Comparison of ENCODE assay signal across 10 cellular contexts in the genomic region with DNA sequence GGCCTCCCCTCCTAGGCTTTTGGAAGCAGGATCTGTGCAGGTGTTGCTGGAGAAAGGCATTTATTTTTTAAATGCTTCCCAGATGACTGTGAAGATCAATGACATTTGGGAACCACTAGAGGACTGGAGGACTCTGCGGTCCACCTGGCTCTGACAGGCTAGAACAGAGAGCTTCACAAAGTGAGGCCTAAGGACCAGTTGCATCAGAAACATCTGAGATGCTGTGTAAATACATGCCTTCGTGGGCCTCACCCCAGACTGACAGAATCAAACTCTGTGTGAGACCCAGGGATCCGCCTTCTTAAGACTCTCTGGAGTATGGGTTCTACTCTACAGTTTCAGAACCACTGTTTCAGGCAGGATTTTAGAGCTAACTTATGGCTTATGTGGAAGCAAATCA.
DNase-seq lines count a peak whose midpoint lies in the region; ATAC-seq and TF ChIP-seq lines count a peak whose summit lies in the region.
"Had no signal": no experiment of that assay in that cellular context is flagged by ENCODE, and none has a peak within 500 bp of the region (broad histone marks: within the 10 kb centered on the region; RNA-seq: fewer than 3 reads in every experiment).

No MANE protein-coding gene starts in this region.

- intact Hi-C loops in activated CD4-positive, alpha-beta T cell treated with anti-CD3 and anti-CD28 coated beads for 36 hours (cut with DNase I, micrococcal nuclease): loop anchor here (1.0 to 10.0 kb wide), 17 partner anchors 8 to 1251 kb away; a partner anchor contains a TSS
- intact Hi-C loops in natural killer cell (cut with micrococcal nuclease) (loop anchor here (1.0 to 10.0 kb wide), 8 partner anchors 16 to 1251 kb away; a partner anchor contains a TSS), body of pancreas (cut with DNase I) (loop anchor here (10.0 kb wide), 1 partner anchor 331 kb away; no protein-coding TSS in a partner anchor)

- H3K36me3 Mint-ChIP-seq in activated CD4-positive, alpha-beta T cell treated with anti-CD3 and anti-CD28 coated beads for 36 hours (ENCODE audit: low read depth): peaks cover 6% of the 10 kb centered on the region
- H3K36me3 Mint-ChIP-seq in activated naive CD8-positive, alpha-beta T cell treated with anti-CD3 and anti-CD28 coated beads for 36 hours: peaks cover 8% of the 10 kb centered on the region
- H3K36me3 Mint-ChIP-seq in natural killer cell: no peaks in the 10 kb centered on the region

- no peaks in the 10 kb centered on the region for H3K9me3 Mint-ChIP-seq in activated CD4-positive, alpha-beta T cell treated with anti-CD3 and anti-CD28 coated beads for 36 hours (ENCODE audit: low read depth)
- H3K9me3 Mint-ChIP-seq in activated naive CD8-positive, alpha-beta T cell treated with anti-CD3 and anti-CD28 coated beads for 36 hours: no peaks in the 10 kb centered on the region
- no peaks in the 10 kb centered on the region for H3K9me3 Mint-ChIP-seq in natural killer cell

- H3K27ac ChIP-seq in HUES48 (ENCODE audit: low read depth, low read length) (peak overlapping the region; percentile 67), body of pancreas (peak overlapping the region in 1 of 4 donors; percentile 52)
- H3K27ac ChIP-seq: uterus had no signal

- no peaks in the 10 kb centered on the region for H3K9me3 ChIP-seq in HUES48 (ENCODE audit: control insufficient read depth, insufficient read depth, low read length)
- H3K9me3 ChIP-seq in body of pancreas: no peaks in the 10 kb centered on the region
- H3K9me3 ChIP-seq: ovary, uterus had no signal

- no peaks in the 10 kb centered on the region for H3K27me3 Mint-ChIP-seq in activated CD4-positive, alpha-beta T cell treated with anti-CD3 and anti-CD28 coated beads for 36 hours
- no peaks in the 10 kb centered on the region for H3K27me3 Mint-ChIP-seq in activated naive CD8-positive, alpha-beta T cell treated with anti-CD3 and anti-CD28 coated beads for 36 hours
- H3K27me3 Mint-ChIP-seq in natural killer cell (ENCODE audit: low read depth in 2 of 2): no peaks in the 10 kb centered on the region

- no peak overlapping the region for H3K9ac ChIP-seq in HUES48 (ENCODE audit: low read depth, low read length)

- H3K4me3 ChIP-seq in HUES48 (ENCODE audit: low read depth, low read length) (no peak overlapping the region), body of pancreas (no peak overlapping the region)
- H3K4me3 ChIP-seq: ovary, uterus had no signal

- H3K4me3 Mint-ChIP-seq in activated CD4-positive, alpha-beta T cell treated with anti-CD3 and anti-CD28 coated beads for 36 hours: peak overlapping the region; percentile 15
- H3K4me3 Mint-ChIP-seq in activated naive CD8-positive, alpha-beta T cell treated with anti-CD3 and anti-CD28 coated beads for 36 hours: peak overlapping the region; percentile 15
- H3K4me3 Mint-ChIP-seq in natural killer cell: peak overlapping the region; percentile 97

- H3K27ac Mint-ChIP-seq in activated CD4-positive, alpha-beta T cell treated with anti-CD3 and anti-CD28 coated beads for 36 hours: peak overlapping the region; percentile 82
- peak overlapping the region; percentile 93 for H3K27ac Mint-ChIP-seq in activated naive CD8-positive, alpha-beta T cell treated with anti-CD3 and anti-CD28 coated beads for 36 hours
- peak overlapping the region; percentile 93 for H3K27ac Mint-ChIP-seq in natural killer cell

- H3K4me1 ChIP-seq in HUES48 (ENCODE audit: control insufficient read depth, insufficient read depth, low read length) (peaks cover 53% of the 10 kb centered on the region), body of pancreas (peaks cover 61% of the 10 kb centered on the region)
- H3K4me1 ChIP-seq: uterus had no signal

- POLR2A ChIA-PET in activated CD4-positive, alpha-beta T cell treated with anti-CD3 and anti-CD28 coated beads for 36 hours (lab: Charles Lee): interaction anchor here (0.7 to 2.0 kb wide), 6 partner anchors 9 to 185 kb away, joined by 3 to 8 read pairs (median 4); no protein-coding TSS in a partner anchor

- CTCF ChIA-PET in activated CD4-positive, alpha-beta T cell treated with anti-CD3 and anti-CD28 coated beads for 36 hours (lab: Charles Lee): interaction anchor here (0.7 to 7.6 kb wide), 19 partner anchors 10 to 348 kb away, joined by 3 to 114 read pairs (median 8); no protein-coding TSS in a partner anchor

- TF ChIP-seq CTCF in natural killer cell (IDR thresholded peaks at IDR 0.05): no peak
- no peak for TF ChIP-seq CTCF in body of pancreas (IDR thresholded peaks at IDR 0.05)

- WGBS in body of pancreas, 2 donors: 60% methylated on average over 3 of the region's 3 CpGs

- peak; percentile 49 for ATAC-seq in activated CD4-positive, alpha-beta T cell treated with anti-CD3 and anti-CD28 coated beads for 36 hours
- peak in 1 of 3 donors; percentile 5 for ATAC-seq in natural killer cell
- ATAC-seq in GM21528 (IDR thresholded peaks at IDR 0.05; ENCODE audit: low FRiP score, unreplicated experiment): no peak
- ATAC-seq in body of pancreas: no peak

- no peak for TF ChIP-seq POLR2A in body of pancreas (IDR thresholded peaks at IDR 0.05)

- H3K36me3 ChIP-seq in HUES48 (ENCODE audit: control insufficient read depth, insufficient read depth, low read length) (no peaks in the 10 kb centered on the region), body of pancreas (replicated peaks in 1 of 2; ENCODE audit: insufficient read depth in 1 of 2, low read depth in 2 of 2) (no peaks in the 10 kb centered on the region)
- H3K36me3 ChIP-seq: ovary, uterus had no signal

- H3K27me3 ChIP-seq in HUES48 (ENCODE audit: control insufficient read depth, insufficient read depth, low read length) (no peaks in the 10 kb centered on the region), body of pancreas (no peaks in the 10 kb centered on the region)
- H3K27me3 ChIP-seq: ovary, uterus had no signal

- DNase-seq in activated CD4-positive, alpha-beta T cell treated with anti-CD3 and anti-CD28 coated beads for 36 hours: peak; percentile 59
- no peak for DNase-seq in activated CD4-positive, alpha-beta T cell treated with anti-CD3 and anti-CD28 coated beads, Interleukin-2, amount 50 U/mL, for 1 hour
- DNase-seq in activated naive CD8-positive, alpha-beta T cell treated with anti-CD3 and anti-CD28 coated beads for 36 hours: no peak
- DNase-seq in natural killer cell (no peak), body of pancreas (no peak), NCI-H2029 treated with DMSO at 0.1 percent for 48 hours (lab: John Stamatoyannopoulos, UW) (no peak)
- DNase-seq: ovary, uterus had no signal

- H3K4me1 Mint-ChIP-seq in activated CD4-positive, alpha-beta T cell treated with anti-CD3 and anti-CD28 coated beads for 36 hours: peaks cover 92% of the 10 kb centered on the region
- H3K4me1 Mint-ChIP-seq in activated naive CD8-positive, alpha-beta T cell treated with anti-CD3 and anti-CD28 coated beads for 36 hours: peaks cover 79% of the 10 kb centered on the region
- peaks cover 94 to 98% of the 10 kb centered on the region in 2 donors for H3K4me1 Mint-ChIP-seq in natural killer cell

Comparison
In these comparisons a context has a peak if more than half of its experiments do, and no peak if none do; other contexts are left out.
1. H3K4me3 Mint-ChIP-seq: peak in every context shown above with its lines; median percentile 97 in natural killer cell; 15 in activated CD4-positive, alpha-beta T cell treated with anti-CD3 and anti-CD28 coated beads for 36 hours; 15 in activated naive CD8-positive, alpha-beta T cell treated with anti-CD3 and anti-CD28 coated beads for 36 hours.